ENCODE assay signal across 1 cellular context in genomic region chrX:153921511-153922285, GRCh38.
TF ChIP-seq lines count a peak whose summit lies in the region.

No MANE protein-coding gene starts in this region.

TF ChIP-seq in endothelial cell of umbilical vein, 7 proteins besides CTCF, POLR2A, EP300 and RAD21:
- TF ChIP-seq POLR2AphosphoS5 (IDR thresholded peaks at IDR 0.05; ENCODE audit: insufficient read depth, low read depth, low read length) (no peak), EZH2 (IDR thresholded peaks at IDR 0.05; ENCODE audit: borderline replicate concordance, low read depth, low read length, severe bottlenecking) (no peak), GATA2 (IDR thresholded peaks at IDR 0.05; ENCODE audit: insufficient read depth, insufficient read length, low read depth, low read length) (no peak), MAX (IDR thresholded peaks at IDR 0.05; ENCODE audit: insufficient read depth, insufficient read length) (no peak), MYC (IDR thresholded peaks at IDR 0.05; ENCODE audit: low read depth, low read length) (no peak), JUN (IDR thresholded peaks at IDR 0.05; ENCODE audit: borderline replicate concordance, insufficient read depth, insufficient read length, low read depth) (no peak), FOS (IDR thresholded peaks at IDR 0.05; ENCODE audit: borderline replicate concordance, insufficient read depth, low read length) (no peak)
TF ChIP-seq in endothelial cell of umbilical vein: peak in this region for 0.
